ENCODE assay signal across 1 cellular context in the genomic region with DNA sequence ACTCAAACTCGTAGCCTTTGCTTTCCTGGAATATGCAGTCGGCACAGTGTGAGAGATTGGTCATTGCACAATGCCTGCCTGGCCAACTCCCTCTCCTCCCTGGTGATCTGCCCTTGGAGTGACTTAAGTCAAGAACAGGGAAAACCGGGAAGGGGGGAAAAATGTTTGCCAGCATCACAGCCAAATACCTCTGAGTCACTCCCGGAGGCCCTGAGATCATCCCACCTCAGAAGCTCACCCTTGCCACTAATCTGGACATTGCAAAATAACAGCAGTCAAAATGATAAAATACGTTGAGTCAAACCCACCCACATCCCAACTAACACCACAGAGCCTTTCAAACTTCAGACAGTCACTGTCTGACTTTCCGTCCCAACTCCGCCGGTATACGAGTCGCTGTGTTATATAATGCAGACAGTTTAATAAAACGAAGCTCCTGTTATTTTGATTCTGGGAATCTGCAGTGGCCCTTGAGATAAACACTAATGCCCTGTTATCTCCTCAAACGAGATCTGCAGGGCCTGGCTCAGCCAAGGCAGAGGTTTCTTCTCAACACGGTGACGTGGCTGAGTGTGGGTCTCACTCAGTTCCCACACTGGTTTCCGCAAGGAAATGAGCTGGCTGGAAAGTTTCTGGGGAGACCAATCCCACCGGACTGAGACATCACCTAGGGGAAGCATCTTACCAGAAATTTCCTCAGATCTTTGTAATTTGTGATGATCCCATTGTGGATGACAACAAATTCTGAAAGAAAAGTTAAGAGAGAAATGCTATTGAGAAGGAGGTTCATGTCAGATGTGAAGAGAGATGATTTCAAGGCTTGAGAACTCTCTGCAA.
TF ChIP-seq lines count a peak whose summit lies in the region.

No MANE protein-coding gene starts in this region.

TF ChIP-seq in K562, 482 proteins besides CTCF, POLR2A, EP300 and RAD21 (continued from another document):
- no peak for TF ChIP-seq JUN (IDR thresholded peaks at IDR 0.05; ENCODE audit: borderline replicate concordance, low read depth, low read length)
- TF ChIP-seq JUN (CRISPR knock-in tag; IDR thresholded peaks at IDR 0.05; ENCODE audit: borderline replicate concordance) = no peak
- no peak for TF ChIP-seq NFE2 (IDR thresholded peaks at IDR 0.05; ENCODE audit: low read depth)
- no peak for TF ChIP-seq GABPB2 (CRISPR knock-in tag; conservative IDR thresholded peaks at IDR 0.05)
- TF ChIP-seq ZC3H8 (IDR thresholded peaks at IDR 0.05) = no peak
- TF ChIP-seq, protein P1, sequence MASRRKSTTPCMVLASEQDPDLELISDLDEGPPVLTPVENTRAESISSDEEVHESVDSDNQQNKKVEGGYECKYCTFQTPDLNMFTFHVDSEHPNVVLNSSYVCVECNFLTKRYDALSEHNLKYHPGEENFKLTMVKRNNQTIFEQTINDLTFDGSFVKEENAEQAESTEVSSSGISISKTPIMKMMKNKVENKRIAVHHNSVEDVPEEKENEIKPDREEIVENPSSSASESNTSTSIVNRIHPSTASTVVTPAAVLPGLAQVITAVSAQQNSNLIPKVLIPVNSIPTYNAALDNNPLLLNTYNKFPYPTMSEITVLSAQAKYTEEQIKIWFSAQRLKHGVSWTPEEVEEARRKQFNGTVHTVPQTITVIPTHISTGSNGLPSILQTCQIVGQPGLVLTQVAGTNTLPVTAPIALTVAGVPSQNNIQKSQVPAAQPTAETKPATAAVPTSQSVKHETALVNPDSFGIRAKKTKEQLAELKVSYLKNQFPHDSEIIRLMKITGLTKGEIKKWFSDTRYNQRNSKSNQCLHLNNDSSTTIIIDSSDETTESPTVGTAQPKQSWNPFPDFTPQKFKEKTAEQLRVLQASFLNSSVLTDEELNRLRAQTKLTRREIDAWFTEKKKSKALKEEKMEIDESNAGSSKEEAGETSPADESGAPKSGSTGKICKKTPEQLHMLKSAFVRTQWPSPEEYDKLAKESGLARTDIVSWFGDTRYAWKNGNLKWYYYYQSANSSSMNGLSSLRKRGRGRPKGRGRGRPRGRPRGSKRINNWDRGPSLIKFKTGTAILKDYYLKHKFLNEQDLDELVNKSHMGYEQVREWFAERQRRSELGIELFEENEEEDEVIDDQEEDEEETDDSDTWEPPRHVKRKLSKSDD (conservative IDR thresholded peaks at IDR 0.05; ENCODE audit: low read length) = no peak
- TF ChIP-seq TEAD4 (IDR thresholded peaks at IDR 0.05; ENCODE audit: low read length) = no peak
- no peak for TF ChIP-seq TEAD4 (CRISPR knock-in tag; IDR thresholded peaks at IDR 0.05; ENCODE audit: borderline replicate concordance)
- no peak for TF ChIP-seq ZNF778 (CRISPR knock-in tag; IDR thresholded peaks at IDR 0.05)
- TF ChIP-seq DPF2 (IDR thresholded peaks at IDR 0.05) = peak; percentile 24; the same call in 1 of the 2 replicates
- peak; percentile 40 for TF ChIP-seq EGR1 (conservative IDR thresholded peaks at IDR 0.05)
